Comparison of ENCODE assay signal across 28 cellular contexts in the genomic region with DNA sequence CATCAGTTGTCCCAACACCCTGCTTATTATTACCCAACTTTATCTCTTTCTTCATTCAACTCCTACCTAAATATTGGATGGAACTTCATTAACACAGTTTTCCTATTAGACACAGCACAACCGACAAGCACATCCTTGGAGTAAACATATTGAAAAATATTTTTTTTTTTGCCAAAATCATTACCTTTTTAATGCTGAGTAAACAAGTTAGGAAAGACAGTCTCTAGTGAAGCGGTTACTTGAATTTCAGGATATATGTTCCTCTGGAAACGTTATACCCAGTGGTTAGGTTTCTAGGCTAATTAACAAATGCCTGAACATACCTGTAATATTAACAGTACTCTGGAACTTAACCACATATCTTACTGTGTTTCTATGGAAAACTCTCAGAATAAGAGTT.
"Had no signal": no experiment of that assay in that cellular context is flagged by ENCODE, and none has a peak within 500 bp of the region (broad histone marks: within the 10 kb centered on the region; RNA-seq: fewer than 3 reads in every experiment).

No MANE protein-coding gene starts in this region.

- FAIRE-seq: keratinocyte, pancreas had no signal

- H2AFZ ChIP-seq: hepatocyte had no signal

- H3K4me1 Mint-ChIP-seq: stimulated activated effector memory CD8-positive, alpha-beta T cell treated with anti-CD3 and anti-CD28 coated beads, Interleukin-12 subunit alpha, Interleukin-12 subunit beta, amount 100 ng/mL, for 72 hours had no signal

- H3K9me3 Mint-ChIP-seq: naive thymus-derived CD4-positive, alpha-beta T cell; natural killer cell treated with Interleukin-12 subunit alpha and Interleukin-12 subunit beta and Interleukin-15 and Interleukin-18, amount 100 ng/mL, for 72 hours; stimulated activated effector memory CD8-positive, alpha-beta T cell treated with anti-CD3 and anti-CD28 coated beads, Interleukin-12 subunit alpha, Interleukin-12 subunit beta, amount 100 ng/mL, for 72 hours; type B pancreatic cell had no signal

- DNase-seq: heart right ventricle; kidney glomerular epithelial cell; left cardiac atrium; left lung; midbrain; mucosa of descending colon; naive thymus-derived CD4-positive, alpha-beta T cell; nucleus accumbens; pancreas; posterior cingulate gyrus; retina; right cardiac atrium; spleen; stimulated activated CD4-positive, alpha-beta T cell treated with anti-CD3 and anti-CD28 coated beads, Interleukin-4, amount 100 ng/mL, for 24 hours; stimulated activated naive CD4-positive, alpha-beta T cell; uterus had no signal

- H3K9me3 ChIP-seq: heart right ventricle, left lung, mucosa of descending colon, pancreas, prostate gland, uterus had no signal

- H3K4me2 ChIP-seq: hepatocyte had no signal

- H3K27me3 Mint-ChIP-seq: naive thymus-derived CD4-positive, alpha-beta T cell; stimulated activated naive CD8-positive, alpha-beta T cell treated with anti-CD3 and anti-CD28 coated beads, Interleukin-15, Interleukin-2, amounts not matched to agents 100 ng/mL and 50 ng/mL, for 24 hours; type B pancreatic cell had no signal

- H3K4me1 ChIP-seq: heart right ventricle, left lung, pancreas, prostate gland, uterus had no signal

- H3K4me3 ChIP-seq: heart right ventricle, hepatocyte, left lung, lung, mucosa of descending colon, pancreas, prostate gland, skin epidermis, spleen, tibial nerve, uterus had no signal

- H3K27ac ChIP-seq: heart right ventricle, hepatocyte, left lung, pancreas, prostate gland, skin epidermis, spleen, tibial nerve, uterus had no signal

- H3K27ac Mint-ChIP-seq: natural killer cell treated with Interleukin-12 subunit alpha and Interleukin-12 subunit beta and Interleukin-15 and Interleukin-18, amount 100 ng/mL, for 72 hours; stimulated activated effector memory CD8-positive, alpha-beta T cell treated with anti-CD3 and anti-CD28 coated beads, Interleukin-12 subunit alpha, Interleukin-12 subunit beta, amount 100 ng/mL, for 72 hours; stimulated activated naive CD8-positive, alpha-beta T cell treated with anti-CD3 and anti-CD28 coated beads, Interleukin-15, Interleukin-2, amounts not matched to agents 100 ng/mL and 50 ng/mL, for 24 hours; type B pancreatic cell had no signal

- ATAC-seq: heart right ventricle; left cardiac atrium; left lung; mucosa of descending colon; naive thymus-derived CD4-positive, alpha-beta T cell; natural killer cell treated with Interleukin-12 subunit alpha and Interleukin-12 subunit beta and Interleukin-15 and Interleukin-18, amount 100 ng/mL, for 72 hours; pancreas; right cardiac atrium; sciatic nerve; stimulated activated effector memory CD8-positive, alpha-beta T cell treated with anti-CD3 and anti-CD28 coated beads, Interleukin-12 subunit alpha, Interleukin-12 subunit beta, amount 100 ng/mL, for 72 hours had no signal

- H3K4me3 Mint-ChIP-seq: natural killer cell treated with Interleukin-12 subunit alpha and Interleukin-12 subunit beta and Interleukin-15 and Interleukin-18, amount 100 ng/mL, for 72 hours; neural crest cell; stimulated activated effector memory CD8-positive, alpha-beta T cell treated with anti-CD3 and anti-CD28 coated beads, Interleukin-12 subunit alpha, Interleukin-12 subunit beta, amount 100 ng/mL, for 72 hours; stimulated activated naive CD8-positive, alpha-beta T cell treated with anti-CD3 and anti-CD28 coated beads, Interleukin-15, Interleukin-2, amounts not matched to agents 100 ng/mL and 50 ng/mL, for 24 hours; type B pancreatic cell had no signal

- H3K36me3 ChIP-seq: heart right ventricle, left lung, pancreas, prostate gland, uterus had no signal

- H3K27me3 ChIP-seq: heart right ventricle, hepatocyte, left lung, pancreas, spleen, tibial nerve, uterus had no signal

- H3K36me3 Mint-ChIP-seq: natural killer cell treated with Interleukin-12 subunit alpha and Interleukin-12 subunit beta and Interleukin-15 and Interleukin-18, amount 100 ng/mL, for 72 hours; stimulated activated effector memory CD8-positive, alpha-beta T cell treated with anti-CD3 and anti-CD28 coated beads, Interleukin-12 subunit alpha, Interleukin-12 subunit beta, amount 100 ng/mL, for 72 hours had no signal
